In genomic region chr13:91355099-91355825, GRCh38 we compare ENCODE assay signal across 15 cellular contexts. TPM values are rescaled to one million over a fixed set of nuclear protein-coding genes. Genes with fewer than 3 reads are reported as not detected.
DNase-seq lines count a peak whose midpoint lies in the region; ATAC-seq and TF ChIP-seq lines count a peak whose summit lies in the region.
"Had no signal": no experiment of that assay in that cellular context is flagged by ENCODE, and none has a peak within 500 bp of the region (broad histone marks: within the 10 kb centered on the region; RNA-seq: fewer than 3 reads in every experiment).

No MANE protein-coding gene starts in this region.

- TF ChIP-seq CTCF in nephron progenitor cell (IDR thresholded peaks at IDR 0.05) (no peak), body of pancreas (IDR thresholded peaks at IDR 0.05) (no peak)

- no peak overlapping the region for H3K4me3 Mint-ChIP-seq in activated CD4-positive, alpha-beta memory T cell treated with anti-CD3 and anti-CD28 coated beads for 36 hours
- H3K4me3 Mint-ChIP-seq in activated CD4-positive, alpha-beta memory T cell treated with anti-CD3 and anti-CD28 coated beads, Interleukin-2, amount 10 ng/mL, durations not matched to agents 7 days and 5 days, result no peak overlapping the region
- no peak overlapping the region for H3K4me3 Mint-ChIP-seq in activated T-helper 17 cell treated with anti-CD3 and anti-CD28 coated beads, Interleukin-2, amount 50 U/mL, for 72 hours
- H3K4me3 Mint-ChIP-seq in nephron progenitor cell, result peak overlapping the region; percentile 54
- H3K4me3 Mint-ChIP-seq: HFFc6 had no signal

- peaks cover 42% of the 10 kb centered on the region for H3K4me1 Mint-ChIP-seq in activated CD4-positive, alpha-beta memory T cell treated with anti-CD3 and anti-CD28 coated beads for 36 hours (ENCODE audit: low read depth)
- peaks cover 38% of the 10 kb centered on the region for H3K4me1 Mint-ChIP-seq in activated CD4-positive, alpha-beta memory T cell treated with anti-CD3 and anti-CD28 coated beads, Interleukin-2, amount 10 ng/mL, durations not matched to agents 7 days and 5 days
- peaks cover 36% of the 10 kb centered on the region for H3K4me1 Mint-ChIP-seq in activated T-helper 17 cell treated with anti-CD3 and anti-CD28 coated beads, Interleukin-2, amount 50 U/mL, for 72 hours
- peaks cover 79% of the 10 kb centered on the region for H3K4me1 Mint-ChIP-seq in nephron progenitor cell

- H3K27me3 ChIP-seq in body of pancreas, result no peaks in the 10 kb centered on the region

- no peak overlapping the region for H3K4me3 ChIP-seq in body of pancreas

- TF ChIP-seq POLR2A in body of pancreas (IDR thresholded peaks at IDR 0.05), result no peak

- intact Hi-C loops in activated CD4-positive, alpha-beta memory T cell treated with anti-CD3 and anti-CD28 coated beads for 36 hours (cut with micrococcal nuclease), result no loop called here
- intact Hi-C loops in body of pancreas (cut with DNase I), result no loop called here

- WGBS in body of pancreas, 2 donors, result 95 to 96% methylated on average over 6 of the region's 6 CpGs

- ATAC-seq in activated T-helper 17 cell treated with anti-CD3 and anti-CD28 coated beads, Interleukin-2, amount 50 U/mL, for 72 hours (replicated peaks), result no peak
- ATAC-seq in HG03571 (IDR thresholded peaks at IDR 0.05; ENCODE audit: unreplicated experiment), result no peak
- no peak for ATAC-seq in body of pancreas

- H3K9me3 ChIP-seq in body of pancreas, result no peaks in the 10 kb centered on the region

- no peak overlapping the region for H3K27ac ChIP-seq in body of pancreas

- no peak for DNase-seq in activated CD4-positive, alpha-beta memory T cell treated with anti-CD3 and anti-CD28 coated beads for 36 hours
- no peak for DNase-seq in activated CD4-positive, alpha-beta memory T cell treated with anti-CD3 and anti-CD28 coated beads, Interleukin-2, amount 10 ng/mL, durations not matched to agents 7 days and 5 days
- DNase-seq in HT-29 (ENCODE audit: low spot score), result peak; percentile 25
- DNase-seq in nephron progenitor cell, result no peak
- DNase-seq in NCI-H1930 (lab: John Stamatoyannopoulos, UW), result no peak
- no peak for DNase-seq in body of pancreas
- DNase-seq: C1 segment of cervical spinal cord, EL, HFFc6, NCI-H1048, NCI-H446, SHP77 treated with DMSO at 0.1 percent for 48 hours had no signal

- H3K4me1 ChIP-seq in body of pancreas, result peaks cover 20% of the 10 kb centered on the region

- POLR2A ChIA-PET in activated CD4-positive, alpha-beta memory T cell treated with anti-CD3 and anti-CD28 coated beads for 36 hours (lab: Charles Lee), result interaction anchor here (0.6 to 1.6 kb wide), 2 partner anchors 14 to 41 kb away, joined by 3 to 6 read pairs; no protein-coding TSS in a partner anchor
- POLR2A ChIA-PET in activated CD4-positive, alpha-beta memory T cell treated with anti-CD3 and anti-CD28 coated beads, Interleukin-2, amount 10 ng/mL, durations not matched to agents 7 days and 5 days (lab: Charles Lee), result no interaction called here

- peaks cover 69% of the 10 kb centered on the region for H3K36me3 Mint-ChIP-seq in activated CD4-positive, alpha-beta memory T cell treated with anti-CD3 and anti-CD28 coated beads for 36 hours
- H3K36me3 Mint-ChIP-seq in activated CD4-positive, alpha-beta memory T cell treated with anti-CD3 and anti-CD28 coated beads, Interleukin-2, amount 10 ng/mL, durations not matched to agents 7 days and 5 days (ENCODE audit: low read depth), result peaks cover 75% of the 10 kb centered on the region
- H3K36me3 Mint-ChIP-seq in activated T-helper 17 cell treated with anti-CD3 and anti-CD28 coated beads, Interleukin-2, amount 50 U/mL, for 72 hours (ENCODE audit: low read depth), result peaks cover 99% of the 10 kb centered on the region
- H3K36me3 Mint-ChIP-seq in nephron progenitor cell (ENCODE audit: low read depth), result peaks cover 70% of the 10 kb centered on the region

- CTCF ChIA-PET in activated CD4-positive, alpha-beta memory T cell treated with anti-CD3 and anti-CD28 coated beads for 36 hours (lab: Charles Lee), result no interaction called here
- CTCF ChIA-PET in activated CD4-positive, alpha-beta memory T cell treated with anti-CD3 and anti-CD28 coated beads, Interleukin-2, amount 10 ng/mL, durations not matched to agents 7 days and 5 days (lab: Charles Lee), result no interaction called here

- H3K36me3 ChIP-seq in body of pancreas (replicated peaks in 1 of 2; ENCODE audit: insufficient read depth in 1 of 2, low read depth in 2 of 2), result peaks cover 0 to 8% of the 10 kb centered on the region in 2 donors

- H3K27ac Mint-ChIP-seq in activated CD4-positive, alpha-beta memory T cell treated with anti-CD3 and anti-CD28 coated beads for 36 hours, result peak overlapping the region; percentile 28
- no peak overlapping the region for H3K27ac Mint-ChIP-seq in activated CD4-positive, alpha-beta memory T cell treated with anti-CD3 and anti-CD28 coated beads, Interleukin-2, amount 10 ng/mL, durations not matched to agents 7 days and 5 days
- H3K27ac Mint-ChIP-seq in activated T-helper 17 cell treated with anti-CD3 and anti-CD28 coated beads, Interleukin-2, amount 50 U/mL, for 72 hours, result peak overlapping the region; percentile 8
- peak overlapping the region; percentile 54 for H3K27ac Mint-ChIP-seq in nephron progenitor cell
- H3K27ac Mint-ChIP-seq: HFFc6 had no signal

- no peaks in the 10 kb centered on the region for H3K9me3 Mint-ChIP-seq in activated CD4-positive, alpha-beta memory T cell treated with anti-CD3 and anti-CD28 coated beads for 36 hours
- H3K9me3 Mint-ChIP-seq in activated CD4-positive, alpha-beta memory T cell treated with anti-CD3 and anti-CD28 coated beads, Interleukin-2, amount 10 ng/mL, durations not matched to agents 7 days and 5 days, result no peaks in the 10 kb centered on the region
- no peaks in the 10 kb centered on the region for H3K9me3 Mint-ChIP-seq in activated T-helper 17 cell treated with anti-CD3 and anti-CD28 coated beads, Interleukin-2, amount 50 U/mL, for 72 hours
- no peaks in the 10 kb centered on the region for H3K9me3 Mint-ChIP-seq in nephron progenitor cell
- H3K9me3 Mint-ChIP-seq: HFFc6 had no signal

- H3K27me3 Mint-ChIP-seq in activated CD4-positive, alpha-beta memory T cell treated with anti-CD3 and anti-CD28 coated beads for 36 hours, result no peaks in the 10 kb centered on the region
- no peaks in the 10 kb centered on the region for H3K27me3 Mint-ChIP-seq in activated CD4-positive, alpha-beta memory T cell treated with anti-CD3 and anti-CD28 coated beads, Interleukin-2, amount 10 ng/mL, durations not matched to agents 7 days and 5 days
- no peaks in the 10 kb centered on the region for H3K27me3 Mint-ChIP-seq in activated T-helper 17 cell treated with anti-CD3 and anti-CD28 coated beads, Interleukin-2, amount 50 U/mL, for 72 hours
- H3K27me3 Mint-ChIP-seq in nephron progenitor cell (ENCODE audit: low read depth, poor library complexity), result no peaks in the 10 kb centered on the region

RNA-seq across cellular contexts. Expression of gene MIR17HG, which starts 7.8 kb away (rescaled TPM):
- 10 to 100 TPM; 19.5 to 22.0 TPM for total RNA-seq in activated CD4-positive, alpha-beta memory T cell treated with anti-CD3 and anti-CD28 coated beads for 36 hours
- 1 to 10 TPM; 6.7 to 7.7 TPM for total RNA-seq in activated CD4-positive, alpha-beta memory T cell treated with anti-CD3 and anti-CD28 coated beads, Interleukin-2, amount 10 ng/mL, durations not matched to agents 7 days and 5 days
- total RNA-seq in HT-29 (2014; rRNA removed; shearing (Covaris generic)), result 6.8 and 7.6 TPM in 2 replicates
- 10 to 100 TPM; 19.1 to 22.0 TPM for total RNA-seq in activated T-helper 17 cell treated with anti-CD3 and anti-CD28 coated beads, Interleukin-2, amount 50 U/mL, for 72 hours
- total RNA-seq in body of pancreas, result 1 to 10 TPM; 7.5 to 9.6 TPM

RNA-seq across cellular contexts. Expression of gene GPC5, which starts 43.2 kb away (rescaled TPM):
- under 1 TPM; 0.17 to 0.29 TPM for total RNA-seq in activated CD4-positive, alpha-beta memory T cell treated with anti-CD3 and anti-CD28 coated beads for 36 hours
- not detected for total RNA-seq in activated CD4-positive, alpha-beta memory T cell treated with anti-CD3 and anti-CD28 coated beads, Interleukin-2, amount 10 ng/mL, durations not matched to agents 7 days and 5 days
- total RNA-seq in HT-29 (2014; rRNA removed; shearing (Covaris generic)), result not detected in 2 replicates
- total RNA-seq in activated T-helper 17 cell treated with anti-CD3 and anti-CD28 coated beads, Interleukin-2, amount 50 U/mL, for 72 hours, result under 1 TPM; 0.09 to 0.29 TPM
- not detected for total RNA-seq in body of pancreas
- total RNA-seq: A172 had no signal
